23 cellular contexts compared by ENCODE assay signal in genomic region chr1:22376001-22376400, GRCh38.
"Had no signal": no experiment of that assay in that cellular context is flagged by ENCODE, and none has a peak within 500 bp of the region (broad histone marks: within the 10 kb centered on the region; RNA-seq: fewer than 3 reads in every experiment).

No MANE protein-coding gene starts in this region.

- H3K4me3 Mint-ChIP-seq: activated B cell treated with CpG ODN at 0.5 μM for 24 hours; activated CD8-positive, alpha-beta T cell treated with anti-CD3 and anti-CD28 coated beads for 36 hours; activated T-cell treated with anti-CD3 and anti-CD28 coated beads, Interleukin-2, amount 50 U/mL, for 4 hours; activated T-helper 17 cell treated with anti-CD3 and anti-CD28 coated beads, Interleukin-2, amount 50 U/mL, for 72 hours; endodermal cell; memory B cell; T-helper 2 cell treated with Interferon-gamma antibody and Interleukin-4, amounts not matched to agents 5 μg/mL and 100 μg/mL, for 36 hours had no signal

- H3K4me2 ChIP-seq: smooth muscle cell had no signal

- H3K4me1 Mint-ChIP-seq: activated B cell treated with CpG ODN at 0.5 μM for 24 hours; activated T-helper 17 cell treated with anti-CD3 and anti-CD28 coated beads, Interleukin-2, amount 50 U/mL, for 72 hours; memory B cell; naive B cell had no signal

- H3K4me3 ChIP-seq: heart left ventricle, pancreas, prostate gland, smooth muscle cell, testis, uterus had no signal

- H3K9me3 ChIP-seq: pancreas, prostate gland, testis, uterus had no signal

- H3K27ac ChIP-seq: foreskin keratinocyte, heart left ventricle, pancreas, prostate gland, testis, uterus had no signal

- H3K27ac Mint-ChIP-seq: activated B cell treated with CpG ODN at 0.5 μM for 24 hours; activated CD8-positive, alpha-beta T cell treated with anti-CD3 and anti-CD28 coated beads for 36 hours; activated T-helper 17 cell treated with anti-CD3 and anti-CD28 coated beads, Interleukin-2, amount 50 U/mL, for 72 hours; endodermal cell; memory B cell; naive B cell; T-helper 2 cell treated with Interferon-gamma antibody and Interleukin-4, amounts not matched to agents 5 μg/mL and 100 μg/mL, for 36 hours had no signal

- H3K36me3 Mint-ChIP-seq: memory B cell, naive B cell had no signal

- H3K27me3 ChIP-seq: pancreas, testis, uterus had no signal

- H3K9me3 Mint-ChIP-seq: activated B cell treated with CpG ODN at 0.5 μM for 24 hours; activated T-cell treated with anti-CD3 and anti-CD28 coated beads, Interleukin-2, amount 50 U/mL, for 4 hours; activated T-helper 17 cell treated with anti-CD3 and anti-CD28 coated beads, Interleukin-2, amount 50 U/mL, for 72 hours; endodermal cell; T-helper 2 cell treated with Interferon-gamma antibody and Interleukin-4, amounts not matched to agents 5 μg/mL and 100 μg/mL, for 36 hours had no signal

- DNase-seq: activated B cell treated with CpG ODN at 0.5 μM for 24 hours; activated CD4-positive, alpha-beta T cell treated with anti-CD3 and anti-CD28 coated beads, Interleukin-2, amount 50 U/mL, for 1 hour; activated CD8-positive, alpha-beta T cell treated with anti-CD3 and anti-CD28 coated beads for 36 hours; activated gamma-delta T cell treated with Interleukin-2 at 50 U/mL for 16 hours; activated naive CD4-positive, alpha-beta T cell treated with anti-CD3 and anti-CD28 coated beads, Interleukin-2, amount 50 U/mL, for 16 hours; activated T-cell treated with anti-CD3 and anti-CD28 coated beads, Interleukin-2, amount 50 U/mL, for 4 hours; amygdala; central memory CD4-positive, alpha-beta T cell; endodermal cell; foreskin keratinocyte; heart left ventricle; naive B cell; pancreas; retina; stimulated activated naive CD4-positive, alpha-beta T cell treated with Interleukin-2 at 50 U/mL for 16 hours; testis; trophoblast cell; uterus had no signal

- H3K36me3 ChIP-seq: heart left ventricle, pancreas, prostate gland, uterus had no signal

- H3K4me1 ChIP-seq: foreskin keratinocyte, heart left ventricle, pancreas, prostate gland, testis, uterus had no signal
